Comparison of ENCODE assay signal across 8 cellular contexts in the genomic region with DNA sequence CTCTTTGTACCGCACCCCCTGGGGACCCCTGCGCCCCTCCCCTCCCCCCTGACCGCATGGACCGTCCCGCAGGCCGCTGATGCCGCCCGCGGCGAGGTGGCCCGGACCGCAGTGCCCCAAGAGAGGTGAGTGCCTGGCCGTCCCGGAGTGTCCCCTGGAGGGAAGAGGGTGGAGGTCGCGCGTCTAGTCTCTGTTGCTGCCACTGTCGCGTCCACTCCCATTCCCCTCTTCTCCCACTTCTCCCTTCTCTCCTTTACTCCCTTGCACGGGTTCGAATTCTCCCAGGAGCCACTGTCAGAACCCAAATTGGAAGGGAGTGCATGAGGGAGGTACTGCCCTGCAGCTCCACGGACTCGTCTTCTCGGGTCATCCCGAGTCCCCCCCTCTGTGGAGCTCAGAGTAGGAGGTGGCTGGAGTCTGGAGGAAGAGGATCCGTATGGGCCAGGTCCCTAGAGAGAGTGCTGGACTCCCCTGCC. TPM values are rescaled to one million over a fixed set of nuclear protein-coding genes. Genes with fewer than 3 reads are reported as not detected.
DNase-seq lines count a peak whose midpoint lies in the region; ATAC-seq and TF ChIP-seq lines count a peak whose summit lies in the region.

No MANE protein-coding gene starts in this region.

- CTCF ChIA-PET in MCF 10A (lab: Yijun Ruan, JAX) = interaction anchor here (0.6 to 26.4 kb wide), 14 partner anchors 11 to 407 kb away, joined by 3 to 632 read pairs (median 5); no protein-coding TSS in a partner anchor

- intact Hi-C loops in MCF 10A (cut with micrococcal nuclease) = loop anchor here (10.0 kb wide), 1 partner anchor 422 kb away; the partner anchor contains the start of gene C15orf39
- intact Hi-C loops in vagina (cut with DNase I) = loop anchor here (5.0 to 10.0 kb wide), 2 partner anchors 175 to 408 kb away; partner anchors contain the start of gene RPP25

- H3K4me3 ChIP-seq in vagina = peak overlapping the region; percentile 76 to 93

- no TSS peak for BruUV-seq in MCF 10A (replicated peaks; lab: Mats Ljungman, UMichigan)

- H3K9me3 ChIP-seq in vagina = no peaks in the 10 kb centered on the region

- POLR2A ChIA-PET in MCF 10A (lab: Yijun Ruan, JAX) = interaction anchor here (1.0 to 4.3 kb wide), 12 partner anchors 9 to 174 kb away, joined by 3 to 33 read pairs (median 4); partner anchors contain the start of genes CLK3, FAM219B and RPP25

- H3K4me1 Mint-ChIP-seq in activated naive CD4-positive, alpha-beta T cell treated with anti-CD3 and anti-CD28 coated beads, Interleukin-2, amount 50 U/mL, for 24 hours = peaks cover 66% of the 10 kb centered on the region
- peaks cover 24% of the 10 kb centered on the region for H3K4me1 Mint-ChIP-seq in MCF 10A (ENCODE audit: insufficient read depth, unreplicated experiment)
- peaks cover 61% of the 10 kb centered on the region for H3K4me1 Mint-ChIP-seq in memory B cell

- no peaks in the 10 kb centered on the region for H3K9me3 Mint-ChIP-seq in activated naive CD4-positive, alpha-beta T cell treated with anti-CD3 and anti-CD28 coated beads, Interleukin-2, amount 50 U/mL, for 24 hours
- no peaks in the 10 kb centered on the region for H3K9me3 Mint-ChIP-seq in MCF 10A (ENCODE audit: unreplicated experiment)
- H3K9me3 Mint-ChIP-seq in memory B cell = no peaks in the 10 kb centered on the region

- TF ChIP-seq CTCF in MCF 10A (IDR thresholded peaks at IDR 0.05; ENCODE audit: unreplicated experiment) = no peak
- no peak for TF ChIP-seq CTCF in vagina (IDR thresholded peaks at IDR 0.05)

- peaks cover 71% of the 10 kb centered on the region for H3K4me1 ChIP-seq in vagina

- no peaks in the 10 kb centered on the region for H3K36me3 ChIP-seq in vagina

- H3K27me3 ChIP-seq in vagina = no peaks in the 10 kb centered on the region

- peak overlapping the region; percentile 94 for H3K27ac Mint-ChIP-seq in activated naive CD4-positive, alpha-beta T cell treated with anti-CD3 and anti-CD28 coated beads, Interleukin-2, amount 50 U/mL, for 24 hours
- H3K27ac Mint-ChIP-seq in MCF 10A (ENCODE audit: low read depth, unreplicated experiment) = peak overlapping the region; percentile 85
- peak overlapping the region; percentile 96 for H3K27ac Mint-ChIP-seq in memory B cell

- ATAC-seq in memory B cell (ENCODE audit: low read depth) (no peak), HG02678 (IDR thresholded peaks at IDR 0.05; ENCODE audit: unreplicated experiment) (no peak)

- peak overlapping the region; percentile 91 for H3K4me3 Mint-ChIP-seq in activated naive CD4-positive, alpha-beta T cell treated with anti-CD3 and anti-CD28 coated beads, Interleukin-2, amount 50 U/mL, for 24 hours
- H3K4me3 Mint-ChIP-seq in MCF 10A (ENCODE audit: unreplicated experiment) (peak overlapping the region; percentile 92), memory B cell (peak overlapping the region; percentile 99)

- no peak for TF ChIP-seq POLR2A in vagina (IDR thresholded peaks at IDR 0.05)

- H3K27me3 Mint-ChIP-seq in activated naive CD4-positive, alpha-beta T cell treated with anti-CD3 and anti-CD28 coated beads, Interleukin-2, amount 50 U/mL, for 24 hours = no peaks in the 10 kb centered on the region
- no peaks in the 10 kb centered on the region for H3K27me3 Mint-ChIP-seq in MCF 10A (ENCODE audit: insufficient read depth, unreplicated experiment)
- no peaks in the 10 kb centered on the region for H3K27me3 Mint-ChIP-seq in memory B cell

- H3K36me3 Mint-ChIP-seq in activated naive CD4-positive, alpha-beta T cell treated with anti-CD3 and anti-CD28 coated beads, Interleukin-2, amount 50 U/mL, for 24 hours = peaks cover 15% of the 10 kb centered on the region
- H3K36me3 Mint-ChIP-seq in MCF 10A (ENCODE audit: insufficient read depth, unreplicated experiment) (no peaks in the 10 kb centered on the region), memory B cell (peaks cover 7% of the 10 kb centered on the region)

- peak overlapping the region; percentile 79 for H3K27ac ChIP-seq in vagina

- DNase-seq in activated naive CD4-positive, alpha-beta T cell treated with anti-CD3 and anti-CD28 coated beads, Interleukin-2, amount 50 U/mL, for 16 hours = no peak
- DNase-seq in MCF 10A (ENCODE audit: unreplicated experiment) (no peak), memory B cell (ENCODE audit: low spot score in 2 of 2) (no peak), vagina (ENCODE audit: extremely low spot score in 2 of 2) (no peak), NCI-H2196 (lab: John Stamatoyannopoulos, UW; ENCODE audit: unreplicated experiment) (no peak), AG20443 (ENCODE audit: low spot score) (no peak)

RNA-seq across cellular contexts. Expression of gene CSK, which starts 0.8 kb away (rescaled TPM):
- total RNA-seq in MCF 10A (2022) (50.4 and 65.3 TPM in 2 replicates), vagina (26.3 TPM)

RNA-seq across cellular contexts. Expression of gene LMAN1L, which starts 30.0 kb away (rescaled TPM):
- 0.23 TPM in 1 of 2 replicates, not detected in the other for total RNA-seq in MCF 10A (2022)
- total RNA-seq in vagina = not detected

RNA-seq across cellular contexts. Expression of gene CYP1A2, which starts 34.0 kb away (rescaled TPM):
- not detected in 2 replicates for total RNA-seq in MCF 10A (2022)
- not detected for total RNA-seq in vagina

RNA-seq across cellular contexts. Expression of gene CPLX3, which starts 43.8 kb away (rescaled TPM):
- not detected in 2 replicates for total RNA-seq in MCF 10A (2022)
- total RNA-seq in vagina = not detected

RNA-seq across cellular contexts. Expression of gene CYP1A1, which starts 57.3 kb away (rescaled TPM):
- not detected in 2 replicates for total RNA-seq in MCF 10A (2022)
- total RNA-seq in vagina = 1.5 TPM
